ENCODE assay signal across 2 cellular contexts in genomic region chr7:105587899-105588690, GRCh38.
TF ChIP-seq lines count a peak whose summit lies in the region.

No MANE protein-coding gene starts in this region.

TF ChIP-seq in IMR-90, 13 proteins besides CTCF, POLR2A, EP300 and RAD21:
- TF ChIP-seq SMC3 (IDR thresholded peaks at IDR 0.05; ENCODE audit: low read depth, low read length), result no peak

TF ChIP-seq in K562, 482 proteins besides CTCF, POLR2A, EP300 and RAD21:
- no peak for TF ChIP-seq TCF15 (CRISPR knock-in tag; IDR thresholded peaks at IDR 0.05)
- TF ChIP-seq PBX2 (CRISPR knock-in tag; IDR thresholded peaks at IDR 0.05; ENCODE audit: low read depth), result no peak
- TF ChIP-seq PBX2 (tag; conservative IDR thresholded peaks at IDR 0.05; ENCODE audit: low read depth), result peak; percentile 56
- no peak for TF ChIP-seq MCM5 (IDR thresholded peaks at IDR 0.05; ENCODE audit: low read depth)
- TF ChIP-seq SIX5 (IDR thresholded peaks at IDR 0.05; ENCODE audit: borderline replicate concordance in 1 of 2, insufficient read depth in 1 of 2, low read depth in 1 of 2, low read length in 2 of 2), result no peak
- peak; percentile 39 for TF ChIP-seq MEIS2 (IDR thresholded peaks at IDR 0.05; ENCODE audit: partially characterized antibody)
- TF ChIP-seq PRDM10 (IDR thresholded peaks at IDR 0.05; ENCODE audit: partially characterized antibody), result peak; percentile 12
